8 cellular contexts compared by ENCODE assay signal in genomic region chr17:54968259-54968953, GRCh38. TPM values are rescaled to one million over a fixed set of nuclear protein-coding genes. Genes with fewer than 3 reads are reported as not detected.
A peak's percentile ranks its signal among the peaks of the same experiment; 100 is the strongest.
DNase-seq lines count a peak whose midpoint lies in the region; ATAC-seq and TF ChIP-seq lines count a peak whose summit lies in the region.

A gene with protein sequence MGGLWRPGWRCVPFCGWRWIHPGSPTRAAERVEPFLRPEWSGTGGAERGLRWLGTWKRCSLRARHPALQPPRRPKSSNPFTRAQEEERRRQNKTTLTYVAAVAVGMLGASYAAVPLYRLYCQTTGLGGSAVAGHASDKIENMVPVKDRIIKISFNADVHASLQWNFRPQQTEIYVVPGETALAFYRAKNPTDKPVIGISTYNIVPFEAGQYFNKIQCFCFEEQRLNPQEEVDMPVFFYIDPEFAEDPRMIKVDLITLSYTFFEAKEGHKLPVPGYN (minus strand): TSS chr17:54968654. CDS start chr17:54968646, 8 bp downstream.
Gene STXBP4 (plus strand): TSS chr17:54968765. CDS start chr17:54986220, 17,455 bp downstream.

- WGBS in testis, 2 donors = 0% methylated on average over 33 to 56 of the region's 56 CpGs

- H3K9me3 ChIP-seq in SK-N-MC (ENCODE audit: low read depth, low read length) (no peaks in the 10 kb centered on the region), osteoblast (ENCODE audit: low read depth, low read length) (no peaks in the 10 kb centered on the region), testis (no peaks in the 10 kb centered on the region)

- H3K4me3 ChIP-seq in SK-N-MC (peak within 1 kb of the TSS; percentile 96), osteoblast (ENCODE audit: insufficient read depth, low read length) (peak within 1 kb of the TSS; percentile 99), testis (peak within 1 kb of the TSS; percentile 87 to 95)

- TF ChIP-seq CTCF in osteoblast (IDR thresholded peaks at IDR 0.05; ENCODE audit: extremely low read depth, low read depth, low read length) = peak; percentile 33
- TF ChIP-seq CTCF in testis (IDR thresholded peaks at IDR 0.05) = peak in 2 of 3 experiments; percentile 18 to 27

- no peaks in the 10 kb centered on the region for H3K27me3 Mint-ChIP-seq in activated naive CD8-positive, alpha-beta T cell treated with anti-CD3 and anti-CD28 coated beads for 36 hours

- H3K27ac ChIP-seq in SK-N-MC = peak within 1 kb of the TSS; percentile 35; the same call in 1 of the 2 replicates
- peak within 1 kb of the TSS; percentile 83 for H3K27ac ChIP-seq in osteoblast (ENCODE audit: low read depth, low read length)
- peak within 1 kb of the TSS; percentile 89 to 93 for H3K27ac ChIP-seq in testis

- H3K4me1 Mint-ChIP-seq in activated naive CD8-positive, alpha-beta T cell treated with anti-CD3 and anti-CD28 coated beads for 36 hours = peaks cover 30% of the 10 kb centered on the region

- peak; percentile 91 for ATAC-seq in HG02623 (IDR thresholded peaks at IDR 0.05; ENCODE audit: unreplicated experiment)

- H3K36me3 ChIP-seq in SK-N-MC (ENCODE audit: insufficient read depth, low read length) = peaks cover 26% of the 10 kb centered on the region
- peaks cover 12% of the 10 kb centered on the region for H3K36me3 ChIP-seq in osteoblast (ENCODE audit: insufficient read depth, low read length)
- H3K36me3 ChIP-seq in testis (ENCODE audit: low read depth, missing control alignments) = no peaks in the 10 kb centered on the region

- H3K4me2 ChIP-seq in osteoblast (ENCODE audit: insufficient read depth, low read length) = peak within 1 kb of the TSS; percentile 86

- no peaks in the 10 kb centered on the region for H3K27me3 ChIP-seq in osteoblast (ENCODE audit: insufficient read depth, low read length)
- no peaks in the 10 kb centered on the region for H3K27me3 ChIP-seq in testis

- DNase-seq in NCI-H1092 (lab: John Stamatoyannopoulos, UW) (peak; percentile 97), SK-N-MC (ENCODE audit: low read depth, low spot score) (peak; percentile 75), head of caudate nucleus (peak; percentile 92 to 99 (median 96)), osteoblast (ENCODE audit: insufficient read length, low spot score, missing footprints) (peak; percentile 93), testis (peak; percentile 99)
- peak; percentile 94 for DNase-seq in activated naive CD8-positive, alpha-beta T cell treated with anti-CD3 and anti-CD28 coated beads for 36 hours

- no peak within 1 kb of the TSS for H3K27ac Mint-ChIP-seq in activated naive CD8-positive, alpha-beta T cell treated with anti-CD3 and anti-CD28 coated beads for 36 hours

- H3K4me3 Mint-ChIP-seq in activated naive CD8-positive, alpha-beta T cell treated with anti-CD3 and anti-CD28 coated beads for 36 hours = no peak within 1 kb of the TSS

- H3K9me3 Mint-ChIP-seq in activated naive CD8-positive, alpha-beta T cell treated with anti-CD3 and anti-CD28 coated beads for 36 hours = no peaks in the 10 kb centered on the region

- H3K79me2 ChIP-seq in osteoblast (ENCODE audit: insufficient read depth, low read length) = peaks cover 63% of the 10 kb centered on the region

- TF ChIP-seq POLR2A in GM10847 (IDR thresholded peaks at IDR 0.05; ENCODE audit: extremely low read depth, insufficient read length) (peak; percentile 76), testis (IDR thresholded peaks at IDR 0.05) (peak; percentile 72)

- intact Hi-C loops in head of caudate nucleus (cut with DNase I) (no loop called here), testis (cut with DNase I; ENCODE audit: low total_unique reads) (no loop called here)

- peaks cover 6% of the 10 kb centered on the region for H4K20me1 ChIP-seq in osteoblast (ENCODE audit: insufficient read depth, low read length)

- peaks cover 2% of the 10 kb centered on the region for H3K36me3 Mint-ChIP-seq in activated naive CD8-positive, alpha-beta T cell treated with anti-CD3 and anti-CD28 coated beads for 36 hours

- H2AFZ ChIP-seq in osteoblast (ENCODE audit: low read length) = peak within 1 kb of the TSS; percentile 99

- H3K9ac ChIP-seq in SK-N-MC (ENCODE audit: insufficient read length) = peak within 1 kb of the TSS; percentile 98

- peaks cover 14% of the 10 kb centered on the region for H3K4me1 ChIP-seq in osteoblast (ENCODE audit: insufficient read depth, low read length)
- peaks cover 31% of the 10 kb centered on the region for H3K4me1 ChIP-seq in testis

RNA-seq across cellular contexts. Expression of the first gene that starts in this region (rescaled TPM):
- total RNA-seq in activated naive CD8-positive, alpha-beta T cell treated with anti-CD3 and anti-CD28 coated beads for 36 hours = 10 to 100 TPM; 50.4 to 59.4 TPM
- 38.7 and 44.8 TPM in 2 replicates for total RNA-seq in osteoblast
- total RNA-seq in testis = 10 to 100 TPM; 47.9 to 56.2 TPM
- 67.9 TPM for polyA plus RNA-seq in testis (ENCODE audit: insufficient read depth, low read depth, low replicate concordance)

RNA-seq across cellular contexts. Expression of gene STXBP4, which starts in this region (rescaled TPM):
- total RNA-seq in activated naive CD8-positive, alpha-beta T cell treated with anti-CD3 and anti-CD28 coated beads for 36 hours = 1 to 10 TPM; 6.0 to 7.6 TPM
- total RNA-seq in osteoblast = 14.7 and 19.2 TPM in 2 replicates
- total RNA-seq in testis = 10 to 100 TPM; 19.3 to 25.8 TPM
- 4.7 TPM for polyA plus RNA-seq in testis (ENCODE audit: insufficient read depth, low read depth, low replicate concordance)

Comparison
In these comparisons a context has a peak if more than half of its experiments do, and no peak if none do; other contexts are left out.
1. Peak in every context shown above with its lines: DNase-seq, ATAC-seq, H3K4me3 ChIP-seq and H3K27ac ChIP-seq.
2. H3K27ac ChIP-seq: peak in every context shown above with its lines; median percentile 91 in testis; 83 in osteoblast; 35 in SK-N-MC.